In genomic region chr19:3176715-3177501, GRCh38 we compare ENCODE assay signal across 8 cellular contexts. TPM values are rescaled to one million over a fixed set of nuclear protein-coding genes. Genes with fewer than 3 reads are reported as not detected.
DNase-seq lines count a peak whose midpoint lies in the region; ATAC-seq, FAIRE-seq and TF ChIP-seq lines count a peak whose summit lies in the region.

No MANE protein-coding gene starts in this region.

- TF ChIP-seq EP300 in A549 (IDR thresholded peaks at IDR 0.05), result no peak

- H3K9me3 ChIP-seq in A549 (no peaks in the 10 kb centered on the region), KOPT-K1 (ENCODE audit: insufficient read depth, low read length, poor library complexity, severe bottlenecking) (no peaks in the 10 kb centered on the region)

- ATAC-seq in A549 (peak; percentile 86 to 88), HG03460 (IDR thresholded peaks at IDR 0.05; ENCODE audit: unreplicated experiment) (no peak), HG02852 (IDR thresholded peaks at IDR 0.05; ENCODE audit: unreplicated experiment) (no peak)

- WGBS in A549 (ENCODE audit: missing lambda C conversion rate), result 75% methylated on average over 4 of the region's 11 CpGs

- no peak for TF ChIP-seq RAD21 in A549 (conservative IDR thresholded peaks at IDR 0.05 in 1 of 2, IDR thresholded peaks at IDR 0.05 in 1 of 2)

- DNase-seq in A549 (ENCODE audit: low read depth in 1 of 2, low spot score in 1 of 2) (peak; percentile 80 to 83), glomerular visceral epithelial cell (ENCODE audit: extremely low spot score) (peak; percentile 57), GM20000 (ENCODE audit: low spot score) (no peak)
- DNase-seq in activated CD8-positive, alpha-beta memory T cell treated with anti-CD3 and anti-CD28 coated beads, Interleukin-2, amount 50 U/mL, for 1 hour (ENCODE audit: extremely low read depth), result peak; percentile 65
- peak; percentile 55 to 64 for DNase-seq in stimulated activated CD8-positive, alpha-beta memory T cell treated with anti-CD3 and anti-CD28 coated beads, Interleukin-2, amount 100 ng/mL, for 1 hour (ENCODE audit: low read depth in 2 of 2)

- POLR2A ChIA-PET in A549 (lab: Yijun Ruan, JAX), result no interaction called here

- FAIRE-seq in A549 (lab: Jason Lieb, UNC), result no peak

- H3K4me2 ChIP-seq in A549, result peak overlapping the region; percentile 80

- CTCF ChIA-PET in A549 (lab: Yijun Ruan, JAX), result interaction anchor here (0.7 to 1.2 kb wide), 2 partner anchors 30 to 48 kb away, joined by 3 to 4 read pairs; no protein-coding TSS in a partner anchor

- H3K4me3 ChIP-seq in A549, result no peak overlapping the region

- H3K27ac ChIP-seq in A549, result peak overlapping the region; percentile 91 to 93
- peak overlapping the region; percentile 3 for H3K27ac ChIP-seq in KOPT-K1 (ENCODE audit: low read depth, low read length, poor library complexity, severe bottlenecking)

- H3K36me3 ChIP-seq in KOPT-K1 (ENCODE audit: insufficient read depth, low read length), result peaks cover 13% of the 10 kb centered on the region

- H3K4me1 ChIP-seq in A549, result peaks cover 27% of the 10 kb centered on the region

- TF ChIP-seq POLR2A in A549 (IDR thresholded peaks at IDR 0.05; ENCODE audit: low read length), result no peak

- TF ChIP-seq CTCF in A549 (IDR thresholded peaks at IDR 0.05), result no peak
- TF ChIP-seq CTCF in GM20000 (IDR thresholded peaks at IDR 0.05; ENCODE audit: extremely low read depth, missing control alignments), result no peak

TF ChIP-seq in A549, 52 proteins besides CTCF, POLR2A, EP300 and RAD21:
- TF ChIP-seq SREBF2 (IDR thresholded peaks at IDR 0.05) (no peak), ZFP36 (IDR thresholded peaks at IDR 0.05; ENCODE audit: borderline replicate concordance, partially characterized antibody) (peak; percentile 28), TP53 (CRISPR knock-in tag; IDR thresholded peaks at IDR 0.05) (no peak), FOSL2 (IDR thresholded peaks at IDR 0.05) (no peak), FOSL2 (CRISPR knock-in tag; IDR thresholded peaks at IDR 0.05) (peak; percentile 74), CBX2 (IDR thresholded peaks at IDR 0.05; ENCODE audit: borderline replicate concordance, low read depth) (no peak), HDAC2 (IDR thresholded peaks at IDR 0.05) (no peak), BHLHE40 (IDR thresholded peaks at IDR 0.05; ENCODE audit: low read depth, low read length) (no peak), EHMT2 (IDR thresholded peaks at IDR 0.05; ENCODE audit: low read depth) (no peak)
TF ChIP-seq in A549: peak in this region for 2.

RNA-seq across cellular contexts. Expression of gene S1PR4, which starts 1.7 kb away (rescaled TPM):
- 0.09 TPM in 1 of 2 replicates, not detected in the other for polyA plus RNA-seq in A549 (2011; rRNA removed)
- 0.19 and 0.22 TPM in 2 replicates for polyA plus RNA-seq in A549 (2012; cell fraction: cytosol; rRNA removed)
- polyA plus RNA-seq in A549 (2012; cell fraction: nucleus; rRNA removed), result 0.77 and 1.0 TPM in 2 replicates
- 0.08 to 0.33 TPM (median 0.17 TPM) in 3 replicates for polyA plus RNA-seq in A549 (2017; fragmentation: RNase III; extraction: RNeasy Plus Mini Kit Qiagen cat#74134 plus additional on column Dnase treatment)
- polyA minus RNA-seq in A549 (2011; rRNA and poly(A)+ RNA removed), result not detected in 2 replicates

RNA-seq across cellular contexts. Expression of gene NCLN, which starts 8.8 kb away (rescaled TPM):
- polyA plus RNA-seq in A549 (2011; rRNA removed), result 22.8 and 27.6 TPM in 2 replicates
- 67.0 and 93.6 TPM in 2 replicates for polyA plus RNA-seq in A549 (2012; cell fraction: cytosol; rRNA removed)
- 158 and 222 TPM in 2 replicates for polyA plus RNA-seq in A549 (2012; cell fraction: nucleus; rRNA removed)
- 55.5 to 58.5 TPM (median 55.5 TPM) in 3 replicates for polyA plus RNA-seq in A549 (2017; fragmentation: RNase III; extraction: RNeasy Plus Mini Kit Qiagen cat#74134 plus additional on column Dnase treatment)
- polyA minus RNA-seq in A549 (2011; rRNA and poly(A)+ RNA removed), result 22.9 and 32.2 TPM in 2 replicates

RNA-seq across cellular contexts. Expression of gene GNA15, which starts 41.1 kb away (rescaled TPM):
- polyA plus RNA-seq in A549 (2011; rRNA removed) (0.06 and 0.07 TPM in 2 replicates), A549 (2017; fragmentation: RNase III; extraction: RNeasy Plus Mini Kit Qiagen cat#74134 plus additional on column Dnase treatment) (0.04 TPM in 1 of 3 replicates, not detected in the others)
- 0.07 and 0.10 TPM in 2 replicates for polyA plus RNA-seq in A549 (2012; cell fraction: cytosol; rRNA removed)
- polyA plus RNA-seq in A549 (2012; cell fraction: nucleus; rRNA removed), result 0.16 TPM in 1 of 2 replicates, not detected in the other
- polyA minus RNA-seq in A549 (2011; rRNA and poly(A)+ RNA removed), result not detected in 2 replicates

RNA-seq across cellular contexts. Expression of gene CELF5, which starts 47.6 kb away (rescaled TPM):
- polyA plus RNA-seq in A549 (2011; rRNA removed) (0.31 and 0.42 TPM in 2 replicates), A549 (2017; fragmentation: RNase III; extraction: RNeasy Plus Mini Kit Qiagen cat#74134 plus additional on column Dnase treatment) (0.61 to 0.87 TPM (median 0.75 TPM) in 3 replicates)
- polyA plus RNA-seq in A549 (2012; cell fraction: cytosol; rRNA removed), result 0.25 and 0.27 TPM in 2 replicates
- polyA plus RNA-seq in A549 (2012; cell fraction: nucleus; rRNA removed), result 0.92 and 0.99 TPM in 2 replicates
- 0.08 TPM in 1 of 2 replicates, not detected in the other for polyA minus RNA-seq in A549 (2011; rRNA and poly(A)+ RNA removed)

Comparison
In these comparisons a context has a peak if more than half of its experiments do, and no peak if none do; other contexts are left out.
1. ATAC-seq: peak in A549 (2 of 2); none in HG03460 (single experiment) and HG02852 (single experiment).